14 cellular contexts compared by ENCODE assay signal in genomic region chr16:57132470-57132869, GRCh38. TPM values are rescaled to one million over a fixed set of nuclear protein-coding genes. Genes with fewer than 3 reads are reported as not detected.
DNase-seq lines count a peak whose midpoint lies in the region; ATAC-seq, FAIRE-seq and TF ChIP-seq lines count a peak whose summit lies in the region.
"Had no signal": no experiment of that assay in that cellular context is flagged by ENCODE, and none has a peak within 500 bp of the region (broad histone marks: within the 10 kb centered on the region; RNA-seq: fewer than 3 reads in every experiment).

No MANE protein-coding gene starts in this region.

- ATAC-seq in natural killer cell (no peak), upper lobe of left lung (ENCODE audit: low FRiP score in 2 of 2) (peak; percentile 1 to 10), HG03342 (IDR thresholded peaks at IDR 0.05; ENCODE audit: unreplicated experiment) (no peak)
- ATAC-seq in natural killer cell treated with Interleukin-12 subunit alpha and Interleukin-12 subunit beta and Interleukin-15 and Interleukin-18, amount 100 ng/mL, for 72 hours, result no peak
- ATAC-seq: PC-3 had no signal

- WGBS in upper lobe of left lung, 2 donors, result 89 to 100% methylated on average over 1 of the region's 1 CpG

- H3K9me3 ChIP-seq in upper lobe of left lung, result no peaks in the 10 kb centered on the region
- H3K9me3 ChIP-seq: lower lobe of right lung, stomach had no signal

- no peaks in the 10 kb centered on the region for H3K9me3 Mint-ChIP-seq in natural killer cell
- H3K9me3 Mint-ChIP-seq in natural killer cell treated with Interleukin-12 subunit alpha and Interleukin-12 subunit beta and Interleukin-15 and Interleukin-18, amount 100 ng/mL, for 72 hours, result no peaks in the 10 kb centered on the region
- no peaks in the 10 kb centered on the region for H3K9me3 Mint-ChIP-seq in activated CD4-positive, alpha-beta memory T cell treated with anti-CD3 and anti-CD28 coated beads for 36 hours

- H3K4me3 ChIP-seq in upper lobe of left lung, result no peak overlapping the region
- H3K4me3 ChIP-seq: lower lobe of right lung, stomach had no signal

- TF ChIP-seq POLR2A in upper lobe of left lung (IDR thresholded peaks at IDR 0.05), result no peak
- TF ChIP-seq POLR2A in GM12891 (IDR thresholded peaks at IDR 0.05; ENCODE audit: low read depth, low read length), result no peak

- CTCF ChIA-PET in activated CD4-positive, alpha-beta memory T cell treated with anti-CD3 and anti-CD28 coated beads for 36 hours (lab: Charles Lee), result no interaction called here

- TF ChIP-seq EP300 in upper lobe of left lung (IDR thresholded peaks at IDR 0.05), result no peak

- peak overlapping the region; percentile 74 to 85 for H3K27ac Mint-ChIP-seq in natural killer cell
- peak overlapping the region in 1 of 2 donors; percentile 39 for H3K27ac Mint-ChIP-seq in natural killer cell treated with Interleukin-12 subunit alpha and Interleukin-12 subunit beta and Interleukin-15 and Interleukin-18, amount 100 ng/mL, for 72 hours
- peak overlapping the region; percentile 40 for H3K27ac Mint-ChIP-seq in activated CD4-positive, alpha-beta memory T cell treated with anti-CD3 and anti-CD28 coated beads for 36 hours

- peaks cover 0 to 23% (median 7%) of the 10 kb centered on the region in 4 donors for H3K36me3 ChIP-seq in upper lobe of left lung

- peaks cover 5 to 26% (median 22%) of the 10 kb centered on the region in 4 donors for H3K4me1 ChIP-seq in upper lobe of left lung
- H3K4me1 ChIP-seq: stomach had no signal

- peak overlapping the region; percentile 90 for H3K27ac ChIP-seq in layer of hippocampus (ENCODE audit: low read depth, low read length)
- H3K27ac ChIP-seq in upper lobe of left lung, result peak overlapping the region; percentile 32 to 67 (median 40)
- H3K27ac ChIP-seq: lower lobe of right lung, stomach had no signal

- TF ChIP-seq CTCF in natural killer cell (IDR thresholded peaks at IDR 0.05) (no peak), upper lobe of left lung (IDR thresholded peaks at IDR 0.05) (no peak)

- intact Hi-C loops in natural killer cell (cut with micrococcal nuclease), result no loop called here
- intact Hi-C loops in activated CD4-positive, alpha-beta memory T cell treated with anti-CD3 and anti-CD28 coated beads for 36 hours (cut with micrococcal nuclease), result no loop called here

- no peaks in the 10 kb centered on the region for H3K36me3 Mint-ChIP-seq in natural killer cell
- no peaks in the 10 kb centered on the region for H3K36me3 Mint-ChIP-seq in natural killer cell treated with Interleukin-12 subunit alpha and Interleukin-12 subunit beta and Interleukin-15 and Interleukin-18, amount 100 ng/mL, for 72 hours
- no peaks in the 10 kb centered on the region for H3K36me3 Mint-ChIP-seq in activated CD4-positive, alpha-beta memory T cell treated with anti-CD3 and anti-CD28 coated beads for 36 hours

- POLR2A ChIA-PET in activated CD4-positive, alpha-beta memory T cell treated with anti-CD3 and anti-CD28 coated beads for 36 hours (lab: Charles Lee), result interaction anchor here (1.8 kb wide), 1 partner anchor 19 kb away, joined by 5 read pairs; no protein-coding TSS in a partner anchor

- H3K27me3 ChIP-seq in layer of hippocampus (ENCODE audit: control insufficient read depth, insufficient read depth, low read length), result no peaks in the 10 kb centered on the region
- H3K27me3 ChIP-seq in upper lobe of left lung, result no peaks in the 10 kb centered on the region
- H3K27me3 ChIP-seq: stomach had no signal

- H3K4me3 Mint-ChIP-seq in natural killer cell, result no peak overlapping the region
- H3K4me3 Mint-ChIP-seq in natural killer cell treated with Interleukin-12 subunit alpha and Interleukin-12 subunit beta and Interleukin-15 and Interleukin-18, amount 100 ng/mL, for 72 hours, result no peak overlapping the region
- no peak overlapping the region for H3K4me3 Mint-ChIP-seq in activated CD4-positive, alpha-beta memory T cell treated with anti-CD3 and anti-CD28 coated beads for 36 hours

- no peaks in the 10 kb centered on the region for H3K27me3 Mint-ChIP-seq in natural killer cell (ENCODE audit: low read depth in 2 of 2)
- H3K27me3 Mint-ChIP-seq in natural killer cell treated with Interleukin-12 subunit alpha and Interleukin-12 subunit beta and Interleukin-15 and Interleukin-18, amount 100 ng/mL, for 72 hours, result no peaks in the 10 kb centered on the region
- H3K27me3 Mint-ChIP-seq in activated CD4-positive, alpha-beta memory T cell treated with anti-CD3 and anti-CD28 coated beads for 36 hours, result no peaks in the 10 kb centered on the region

- peaks cover 23 to 67% of the 10 kb centered on the region in 2 donors for H3K4me1 Mint-ChIP-seq in natural killer cell
- H3K4me1 Mint-ChIP-seq in natural killer cell treated with Interleukin-12 subunit alpha and Interleukin-12 subunit beta and Interleukin-15 and Interleukin-18, amount 100 ng/mL, for 72 hours (ENCODE audit: low read depth in 2 of 2), result peaks cover 21 to 40% of the 10 kb centered on the region in 2 donors
- H3K4me1 Mint-ChIP-seq in activated CD4-positive, alpha-beta memory T cell treated with anti-CD3 and anti-CD28 coated beads for 36 hours (ENCODE audit: low read depth), result peaks cover 69% of the 10 kb centered on the region

- FAIRE-seq in GM12891 (lab: Jason Lieb, UNC), result no peak
- FAIRE-seq: endothelial cell of umbilical vein had no signal

- DNase-seq in natural killer cell, result no peak
- no peak for DNase-seq in natural killer cell treated with Interleukin-12 subunit alpha and Interleukin-12 subunit beta and Interleukin-15 and Interleukin-18, amount 100 ng/mL, for 72 hours (ENCODE audit: low spot score)
- no peak for DNase-seq in activated CD4-positive, alpha-beta memory T cell treated with anti-CD3 and anti-CD28 coated beads for 36 hours
- DNase-seq in upper lobe of left lung, result peak in 1 of 2 donors; percentile 54
- DNase-seq in GM12891 (ENCODE audit: insufficient read length, low spot score), result no peak
- DNase-seq in AG20443 (ENCODE audit: low spot score), result no peak
- DNase-seq: activated CD8-positive, alpha-beta memory T cell treated with anti-CD3 and anti-CD28 coated beads, Interleukin-2, amount 50 U/mL, for 4 hours; Kasumi-1; lower lobe of right lung; PC-3; stomach had no signal

TF ChIP-seq in GM12891, 5 proteins besides CTCF, POLR2A, EP300 and RAD21:
- no peak for TF ChIP-seq SPI1 (IDR thresholded peaks at IDR 0.05; ENCODE audit: low read depth, low read length)
- no peak for TF ChIP-seq PAX5 (IDR thresholded peaks at IDR 0.05; ENCODE audit: insufficient read depth, low read length, severe bottlenecking)
- TF ChIP-seq POU2F2 (IDR thresholded peaks at IDR 0.05; ENCODE audit: low read depth, low read length), result no peak
- TF ChIP-seq TAF1 (IDR thresholded peaks at IDR 0.05; ENCODE audit: low read depth, low read length), result no peak
- no peak for TF ChIP-seq POLR2AphosphoS5 (IDR thresholded peaks at IDR 0.05; ENCODE audit: low read depth, low read length)

RNA-seq across cellular contexts. Expression of gene CPNE2, which starts 40.1 kb away (rescaled TPM):
- total RNA-seq in natural killer cell, result 1 to 10 TPM; 2.0 to 2.6 (median 2.4) TPM
- under 1 TPM; 0.50 to 0.95 TPM for total RNA-seq in natural killer cell treated with Interleukin-12 subunit alpha and Interleukin-12 subunit beta and Interleukin-15 and Interleukin-18, amount 100 ng/mL, for 72 hours
- total RNA-seq in activated CD4-positive, alpha-beta memory T cell treated with anti-CD3 and anti-CD28 coated beads for 36 hours, result 1 to 10 TPM; 7.3 to 8.1 TPM
- 10 to 100 TPM; 39.4 to 58.7 (median 53.1) TPM for total RNA-seq in upper lobe of left lung
- 13.0 TPM for polyA plus RNA-seq in GM12891 (2012; ENCODE audit: low read depth, missing spikeins)

RNA-seq across cellular contexts. Expression of gene PSME3IP1, which starts 53.4 kb away (rescaled TPM):
- total RNA-seq in natural killer cell, result 100 to 1,000 TPM; 129 to 148 (median 133) TPM
- 100 to 1,000 TPM; 117 to 121 TPM for total RNA-seq in natural killer cell treated with Interleukin-12 subunit alpha and Interleukin-12 subunit beta and Interleukin-15 and Interleukin-18, amount 100 ng/mL, for 72 hours
- 100 to 1,000 TPM; 101 to 102 TPM for total RNA-seq in activated CD4-positive, alpha-beta memory T cell treated with anti-CD3 and anti-CD28 coated beads for 36 hours
- total RNA-seq in upper lobe of left lung, result 100 to 1,000 TPM in 1 of 6 donors, 10 to 100 TPM in 5; 49.9 to 113 (median 75.2) TPM
- polyA plus RNA-seq in GM12891 (2012; ENCODE audit: low read depth, missing spikeins), result 82.5 TPM

RNA-seq across cellular contexts. Expression of gene RSPRY1, which starts 53.7 kb away (rescaled TPM):
- 10 to 100 TPM; 22.6 to 26.6 (median 23.4) TPM for total RNA-seq in natural killer cell
- total RNA-seq in natural killer cell treated with Interleukin-12 subunit alpha and Interleukin-12 subunit beta and Interleukin-15 and Interleukin-18, amount 100 ng/mL, for 72 hours, result 10 to 100 TPM; 36.4 to 43.6 TPM
- 10 to 100 TPM; 31.5 to 33.3 TPM for total RNA-seq in activated CD4-positive, alpha-beta memory T cell treated with anti-CD3 and anti-CD28 coated beads for 36 hours
- 100 to 1,000 TPM in 1 of 6 donors, 10 to 100 TPM in 5; 26.9 to 102 (median 30.3) TPM for total RNA-seq in upper lobe of left lung
- polyA plus RNA-seq in GM12891 (2012; ENCODE audit: low read depth, missing spikeins), result 16.3 TPM

Comparison
In these comparisons a context has a peak if more than half of its experiments do, and no peak if none do; other contexts are left out.
1. ATAC-seq: peak in upper lobe of left lung (2 of 2); none in natural killer cell (0 of 3), natural killer cell treated with Interleukin-12 subunit alpha and Interleukin-12 subunit beta and Interleukin-15 and Interleukin-18, amount 100 ng/mL, for 72 hours (0 of 2) and HG03342 (single experiment).
2. RNA of gene CPNE2, which starts 40.1 kb away (total RNA-seq): 39.4 to 58.7 TPM in upper lobe of left lung; 7.3 to 8.1 TPM in activated CD4-positive, alpha-beta memory T cell treated with anti-CD3 and anti-CD28 coated beads for 36 hours, 2.0 to 2.6 TPM in natural killer cell and 0.50 to 0.95 TPM in natural killer cell treated with Interleukin-12 subunit alpha and Interleukin-12 subunit beta and Interleukin-15 and Interleukin-18, amount 100 ng/mL, for 72 hours; every median in the first group is over 4 times any median in the second.